In the genomic region with DNA sequence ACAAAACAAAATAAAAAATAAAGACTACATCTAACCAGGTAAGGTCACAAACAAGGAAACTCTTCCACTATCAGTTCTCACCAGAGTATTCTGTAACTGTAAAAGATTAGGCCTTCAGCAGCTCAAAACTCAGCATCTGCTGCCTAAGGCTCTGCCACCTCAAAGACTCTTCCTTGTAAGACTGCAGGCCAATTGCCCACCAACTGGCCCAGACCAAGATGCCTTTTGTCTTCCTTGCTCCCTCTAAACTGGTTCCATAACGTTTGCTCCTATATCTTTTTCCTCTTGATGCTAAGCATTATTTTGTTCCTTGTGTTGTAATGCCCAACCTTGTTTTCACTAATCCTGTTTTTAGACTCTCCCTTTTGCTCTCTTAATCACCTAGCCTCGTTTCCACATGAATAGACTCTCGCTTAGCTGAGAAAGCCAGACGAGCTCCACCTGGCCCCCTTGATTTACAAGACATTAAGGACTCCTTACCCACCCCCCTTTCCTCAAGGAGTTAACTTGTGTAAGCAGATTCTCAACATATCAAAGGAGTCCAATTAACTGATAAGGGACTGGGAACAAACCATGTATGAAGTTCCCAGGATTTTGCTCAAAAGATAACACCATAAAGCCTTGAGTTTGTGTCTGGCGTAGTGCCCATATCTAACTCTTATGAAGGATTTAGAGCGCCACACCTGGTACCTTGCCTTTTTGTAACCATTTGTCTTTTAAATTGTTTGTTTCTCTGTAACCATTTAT, we compare ENCODE assay signal across 1 cellular context.
TF ChIP-seq lines count a peak whose summit lies in the region.

No MANE protein-coding gene starts in this region.

TF ChIP-seq in HepG2, 621 proteins besides CTCF, POLR2A, EP300 and RAD21:
- TF ChIP-seq, protein P1, sequence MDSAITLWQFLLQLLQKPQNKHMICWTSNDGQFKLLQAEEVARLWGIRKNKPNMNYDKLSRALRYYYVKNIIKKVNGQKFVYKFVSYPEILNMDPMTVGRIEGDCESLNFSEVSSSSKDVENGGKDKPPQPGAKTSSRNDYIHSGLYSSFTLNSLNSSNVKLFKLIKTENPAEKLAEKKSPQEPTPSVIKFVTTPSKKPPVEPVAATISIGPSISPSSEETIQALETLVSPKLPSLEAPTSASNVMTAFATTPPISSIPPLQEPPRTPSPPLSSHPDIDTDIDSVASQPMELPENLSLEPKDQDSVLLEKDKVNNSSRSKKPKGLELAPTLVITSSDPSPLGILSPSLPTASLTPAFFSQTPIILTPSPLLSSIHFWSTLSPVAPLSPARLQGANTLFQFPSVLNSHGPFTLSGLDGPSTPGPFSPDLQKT (CRISPR knock-in tag; IDR thresholded peaks at IDR 0.05; ENCODE audit: borderline replicate concordance), result no peak
- TF ChIP-seq NR3C1 (CRISPR knock-in tag; IDR thresholded peaks at IDR 0.05), result no peak
- no peak for TF ChIP-seq ZNF510 (CRISPR knock-in tag; IDR thresholded peaks at IDR 0.05; ENCODE audit: low read depth)
- TF ChIP-seq RARG (CRISPR knock-in tag; IDR thresholded peaks at IDR 0.05; ENCODE audit: low read depth), result no peak
- no peak for TF ChIP-seq SMARCE1 (IDR thresholded peaks at IDR 0.05; ENCODE audit: borderline replicate concordance)
- no peak for TF ChIP-seq JARID2 (CRISPR knock-in tag; IDR thresholded peaks at IDR 0.05; ENCODE audit: insufficient replicate concordance)
- TF ChIP-seq ZC3H4 (CRISPR knock-in tag; IDR thresholded peaks at IDR 0.05; ENCODE audit: borderline replicate concordance), result no peak
- TF ChIP-seq NFIC (IDR thresholded peaks at IDR 0.05; ENCODE audit: low read length), result no peak
- TF ChIP-seq ZFP36 (IDR thresholded peaks at IDR 0.05; ENCODE audit: borderline replicate concordance, low read depth, low read length, partially characterized antibody), result no peak
- no peak for TF ChIP-seq ZNF160 (CRISPR knock-in tag; IDR thresholded peaks at IDR 0.05)
